In the genomic region with DNA sequence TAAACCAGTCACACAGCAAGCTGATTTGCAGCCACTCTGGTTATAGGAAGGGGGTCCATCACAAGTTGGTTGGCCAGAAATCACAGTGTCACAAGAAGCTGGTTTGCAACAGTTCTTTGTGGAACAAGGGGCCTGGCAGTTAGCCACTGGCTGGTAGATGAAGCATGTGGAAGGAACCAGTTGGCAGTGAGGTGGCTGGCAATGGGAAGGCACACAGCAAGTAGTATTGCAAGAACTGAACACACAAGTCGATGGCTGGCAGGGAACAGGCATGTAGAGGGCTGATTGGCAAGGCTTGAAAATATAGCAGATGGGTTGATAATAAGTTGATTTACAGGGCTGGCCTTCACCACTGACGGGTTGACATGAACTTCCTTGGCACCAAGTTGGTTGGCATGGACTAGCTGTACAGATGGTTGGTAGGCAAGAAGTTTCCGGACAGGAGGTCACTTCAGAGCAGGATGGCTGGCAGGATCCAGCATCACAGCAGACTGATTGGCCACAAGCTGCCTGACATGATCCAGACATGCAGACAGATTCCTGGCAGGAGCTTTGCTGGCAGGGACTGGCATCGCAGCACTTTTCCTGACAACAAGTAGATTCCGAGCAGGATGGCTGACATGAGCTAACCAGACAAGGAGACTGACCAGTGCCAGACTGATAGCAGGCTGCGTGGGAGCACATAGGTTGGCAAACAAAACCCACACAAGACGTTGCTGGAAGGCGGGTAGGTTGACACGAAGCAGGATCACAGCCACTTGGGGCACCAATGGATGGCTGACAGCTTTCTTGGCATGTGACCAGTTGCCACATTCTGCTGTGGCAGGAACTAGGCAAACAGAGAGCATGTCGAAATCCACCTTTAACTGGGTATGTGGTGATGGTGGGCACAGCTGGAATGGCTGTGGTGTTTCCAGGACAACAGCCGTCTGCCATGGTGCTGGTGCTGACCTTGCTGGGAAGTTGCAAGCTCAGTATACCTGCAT, we compare ENCODE assay signal across 22 cellular contexts. TPM values are rescaled to one million over a fixed set of nuclear protein-coding genes. Genes with fewer than 3 reads are reported as not detected.
DNase-seq lines count a peak whose midpoint lies in the region; ATAC-seq and TF ChIP-seq lines count a peak whose summit lies in the region.
"Had no signal": no experiment of that assay in that cellular context is flagged by ENCODE, and none has a peak within 500 bp of the region (broad histone marks: within the 10 kb centered on the region; RNA-seq: fewer than 3 reads in every experiment).

A gene with protein sequence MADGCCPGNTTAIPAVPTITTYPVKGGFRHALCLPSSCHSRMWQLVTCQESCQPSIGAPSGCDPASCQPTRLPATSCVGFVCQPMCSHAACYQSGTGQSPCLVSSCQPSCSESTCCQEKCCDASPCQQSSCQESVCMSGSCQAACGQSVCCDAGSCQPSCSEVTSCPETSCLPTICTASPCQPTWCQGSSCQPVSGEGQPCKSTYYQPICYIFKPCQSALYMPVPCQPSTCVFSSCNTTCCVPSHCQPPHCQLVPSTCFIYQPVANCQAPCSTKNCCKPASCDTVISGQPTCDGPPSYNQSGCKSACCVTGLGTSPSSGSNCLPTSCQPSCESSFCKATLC (minus strand): TSS at position 936 of the 986 bp plus-strand sequence. CDS start 0 bp downstream, at position 936.

- no peak for TF ChIP-seq POLR2A in right lobe of liver (IDR thresholded peaks at IDR 0.05)

- peak within 1 kb of the TSS; percentile 21 for H2AFZ ChIP-seq in osteoblast (ENCODE audit: low read length)

- intact Hi-C loops in right lobe of liver (cut with DNase I), result no loop called here
- intact Hi-C loops in tibial artery (cut with DNase I; ENCODE audit: low total_unique reads), result no loop called here

- no peaks in the 10 kb centered on the region for H3K79me2 ChIP-seq in osteoblast (ENCODE audit: insufficient read depth, low read length)

- in situ Hi-C loops in ACHN (cut with HindIII; ENCODE audit: low pct_ligation_motif_present, low pct_unique_long_range_greater_than_20kb, low sequenced_read_pairs), result no loop called here

- no peak for TF ChIP-seq CTCF in epithelial cell of esophagus (IDR thresholded peaks at IDR 0.05; ENCODE audit: insufficient read depth, low read depth, low read length, missing control alignments)
- no peak for TF ChIP-seq CTCF in osteoblast (IDR thresholded peaks at IDR 0.05; ENCODE audit: extremely low read depth, low read depth, low read length)
- TF ChIP-seq CTCF in right lobe of liver (IDR thresholded peaks at IDR 0.05), result no peak
- no peak for TF ChIP-seq CTCF in tibial artery (IDR thresholded peaks at IDR 0.05)

- H3K4me1 ChIP-seq in osteoblast (ENCODE audit: insufficient read depth, low read length) (peaks cover 2% of the 10 kb centered on the region), right lobe of liver (no peaks in the 10 kb centered on the region), tibial artery (peaks cover 0 to 3% (median 0%) of the 10 kb centered on the region in 4 donors)
- H3K4me1 ChIP-seq: ascending aorta had no signal

- H4K20me1 ChIP-seq in osteoblast (ENCODE audit: insufficient read depth, low read length), result no peaks in the 10 kb centered on the region

- DNase-seq in DMS79 treated with DMSO at 0.1 percent for 48 hours (lab: John Stamatoyannopoulos, UW) (peak; percentile 72), DMS79 (lab: John Stamatoyannopoulos, UW) (no peak), NCI-H446 treated with DMSO at 0.1 percent for 48 hours (lab: John Stamatoyannopoulos, UW) (peak; percentile 92), epithelial cell of esophagus (ENCODE audit: low read depth) (peak; percentile 16), osteoblast (ENCODE audit: insufficient read length, low spot score, missing footprints) (no peak), right lobe of liver (no peak), ACHN (no peak), tibial artery (no peak)
- DNase-seq: activated CD4-positive, alpha-beta T cell treated with anti-CD3 and anti-CD28 coated beads, Interleukin-2, amount 10 ng/mL, durations not matched to agents 24 days and 14 days; activated naive CD4-positive, alpha-beta T cell treated with Interleukin-2 at 50 U/mL for 16 hours; activated T-cell treated with anti-CD3 and anti-CD28 coated beads for 4 hours; glutamatergic neuron; Kasumi-1; mesendoderm; NCI-H146; nephron progenitor cell had no signal

- H3K27ac ChIP-seq in osteoblast (ENCODE audit: low read depth, low read length), result no peak within 1 kb of the TSS
- H3K27ac ChIP-seq in right lobe of liver, result no peak within 1 kb of the TSS
- no peak within 1 kb of the TSS for H3K27ac ChIP-seq in tibial artery
- H3K27ac ChIP-seq: 22Rv1, ascending aorta, coronary artery had no signal

- H3K4me2 ChIP-seq in osteoblast (ENCODE audit: insufficient read depth, low read length), result no peak within 1 kb of the TSS

- H3K4me3 ChIP-seq in epithelial cell of esophagus (ENCODE audit: low read length) (no peak within 1 kb of the TSS), osteoblast (ENCODE audit: insufficient read depth, low read length) (no peak within 1 kb of the TSS), right lobe of liver (no peak within 1 kb of the TSS), tibial artery (no peak within 1 kb of the TSS)
- H3K4me3 ChIP-seq: ascending aorta, coronary artery had no signal

- no peaks in the 10 kb centered on the region for H3K9me3 ChIP-seq in osteoblast (ENCODE audit: low read depth, low read length)
- no peaks in the 10 kb centered on the region for H3K9me3 ChIP-seq in right lobe of liver
- no peaks in the 10 kb centered on the region for H3K9me3 ChIP-seq in tibial artery

- H3K27me3 ChIP-seq in osteoblast (ENCODE audit: insufficient read depth, low read length), result no peaks in the 10 kb centered on the region
- H3K27me3 ChIP-seq in right lobe of liver, result no peaks in the 10 kb centered on the region
- peaks cover 0 to 4% of the 10 kb centered on the region in 2 donors for H3K27me3 ChIP-seq in tibial artery
- H3K27me3 ChIP-seq: ascending aorta had no signal

- H3K36me3 ChIP-seq in osteoblast (ENCODE audit: insufficient read depth, low read length) (no peaks in the 10 kb centered on the region), right lobe of liver (no peaks in the 10 kb centered on the region), tibial artery (no peaks in the 10 kb centered on the region)
- H3K36me3 ChIP-seq: ascending aorta had no signal

- 44% methylated on average over 7 of the region's 11 CpGs for WGBS in right lobe of liver (ENCODE audit: insufficient coverage, low coverage, low lambda C conversion rate, missing lambda C conversion rate)

- no peak for ATAC-seq in right lobe of liver
- ATAC-seq: stimulated activated effector memory CD8-positive, alpha-beta T cell treated with anti-CD3 and anti-CD28 coated beads, Interleukin-12 subunit alpha, Interleukin-12 subunit beta, amount 100 ng/mL, for 72 hours had no signal

RNA-seq across cellular contexts. Expression of the gene that starts here (rescaled TPM):
- not detected in 2 replicates for total RNA-seq in osteoblast
- total RNA-seq in right lobe of liver, result not detected
- total RNA-seq: activated CD4-positive, alpha-beta T cell treated with anti-CD3 and anti-CD28 coated beads, Interleukin-2, amount 10 ng/mL, durations not matched to agents 24 days and 14 days; ascending aorta; endothelial cell of umbilical vein; pulmonary artery endothelial cell had no signal

Comparison
In these comparisons a context has a peak if more than half of its experiments do, and no peak if none do; other contexts are left out.
1. DNase-seq: peak in DMS79 treated with DMSO at 0.1 percent for 48 hours (single experiment), NCI-H446 treated with DMSO at 0.1 percent for 48 hours (single experiment) and epithelial cell of esophagus (single experiment); none in DMS79 (single experiment), osteoblast (single experiment), right lobe of liver (0 of 3), ACHN (single experiment) and tibial artery (0 of 2).